Comparison of ENCODE assay signal across 8 cellular contexts in genomic region chr1:50968021-50968883, GRCh38. TPM values are rescaled to one million over a fixed set of nuclear protein-coding genes. Genes with fewer than 3 reads are reported as not detected.
A peak's percentile ranks its signal among the peaks of the same experiment; 100 is the strongest.
DNase-seq lines count a peak whose midpoint lies in the region; ATAC-seq, FAIRE-seq and TF ChIP-seq lines count a peak whose summit lies in the region.

No MANE protein-coding gene starts in this region.

- H3K27me3 ChIP-seq in astrocyte (ENCODE audit: insufficient read depth, low read length) (no peaks in the 10 kb centered on the region), hepatocyte (peaks cover 43% of the 10 kb centered on the region)

- H3K36me3 ChIP-seq in astrocyte (ENCODE audit: insufficient read depth, low read length) (no peaks in the 10 kb centered on the region), hepatocyte (replicated peaks; ENCODE audit: insufficient read depth, low read depth) (no peaks in the 10 kb centered on the region)

- peaks cover 20% of the 10 kb centered on the region for H3K27me3 Mint-ChIP-seq in T-helper 2 cell treated with Interferon-gamma antibody and Interleukin-4, amounts not matched to agents 5 μg/mL and 100 μg/mL, for 36 hours (ENCODE audit: low read depth)
- peaks cover 44% of the 10 kb centered on the region for H3K27me3 Mint-ChIP-seq in astrocyte (ENCODE audit: low read depth, unreplicated experiment)

- peak; percentile 92 for FAIRE-seq in GM12892 (lab: Jason Lieb, UNC)
- no peak for FAIRE-seq in astrocyte (lab: Jason Lieb, UNC)

- H3K9ac ChIP-seq in astrocyte (ENCODE audit: low read length): peak overlapping the region; percentile 84

- H3K4me2 ChIP-seq in astrocyte (ENCODE audit: low read length): peak overlapping the region; percentile 90
- peak overlapping the region; percentile 98 for H3K4me2 ChIP-seq in hepatocyte

- H3K4me1 Mint-ChIP-seq in T-helper 2 cell treated with Interferon-gamma antibody and Interleukin-4, amounts not matched to agents 5 μg/mL and 100 μg/mL, for 36 hours (ENCODE audit: low read depth): peaks cover 23% of the 10 kb centered on the region
- H3K4me1 Mint-ChIP-seq in astrocyte (ENCODE audit: low read depth, unreplicated experiment): peaks cover 6% of the 10 kb centered on the region

- H4K20me1 ChIP-seq in astrocyte (ENCODE audit: insufficient read depth, low read length): no peaks in the 10 kb centered on the region
- no peaks in the 10 kb centered on the region for H4K20me1 ChIP-seq in hepatocyte (ENCODE audit: insufficient read depth, poor library complexity, severe bottlenecking)

- TF ChIP-seq CTCF in astrocyte (IDR thresholded peaks at IDR 0.05; ENCODE audit: insufficient read depth, low read depth, low read length): no peak
- TF ChIP-seq CTCF in hepatocyte (IDR thresholded peaks at IDR 0.05; ENCODE audit: poor library complexity): peak; percentile 33

- 1% methylated on average over 56 of the region's 80 CpGs for whole genome bisulfite sequencing in hepatocyte (ENCODE audit: low lambda C conversion rate, missing lambda C conversion rate)

- peak; percentile 49 for ATAC-seq in HG02884 (IDR thresholded peaks at IDR 0.05; ENCODE audit: unreplicated experiment)
- ATAC-seq in HG03469 (IDR thresholded peaks at IDR 0.05; ENCODE audit: unreplicated experiment): no peak

- peak overlapping the region; percentile 82 for H3K4me3 ChIP-seq in astrocyte (ENCODE audit: insufficient read depth, low read depth, low read length)
- H3K4me3 ChIP-seq in hepatocyte: peak overlapping the region; percentile 71

- H3K27ac ChIP-seq in astrocyte (ENCODE audit: low read depth, low read length) (peak overlapping the region; percentile 79), hepatocyte (peak overlapping the region; percentile 92)

- peaks cover 34% of the 10 kb centered on the region for H3K79me2 ChIP-seq in astrocyte (ENCODE audit: insufficient read depth, low read length)
- H3K79me2 ChIP-seq in hepatocyte: no peaks in the 10 kb centered on the region

- peak; percentile 58; the same call in 1 of the 2 replicates for TF ChIP-seq POLR2A in GM12892 (IDR thresholded peaks at IDR 0.05; ENCODE audit: low read depth, low read length)

- peak overlapping the region; percentile 86 for H2AFZ ChIP-seq in astrocyte (ENCODE audit: low read depth, low read length)
- peak overlapping the region; percentile 84 for H2AFZ ChIP-seq in hepatocyte

- no peaks in the 10 kb centered on the region for H3K9me2 ChIP-seq in hepatocyte (replicated peaks; ENCODE audit: insufficient read depth)

- DNase-seq in GM12892 (ENCODE audit: insufficient read length): peak; percentile 76
- DNase-seq in NCI-H1694 treated with DMSO at 0.1 percent for 48 hours (lab: John Stamatoyannopoulos, UW): peak; percentile 90
- DNase-seq in T-helper 2 cell treated with Interferon-gamma antibody and Interleukin-4, amounts not matched to agents 5 μg/mL and 100 μg/mL, for 36 hours (ENCODE audit: low spot score): peak; percentile 84
- peak; percentile 84 for DNase-seq in astrocyte (ENCODE audit: low read depth)
- peak; percentile 94 for DNase-seq in hepatocyte (ENCODE audit: low spot score)
- peak; percentile 96 for DNase-seq in retina

- H3K9me3 ChIP-seq in astrocyte (ENCODE audit: insufficient read depth, low read depth, low read length) (no peaks in the 10 kb centered on the region), hepatocyte (ENCODE audit: low read depth) (no peaks in the 10 kb centered on the region)

- no peaks in the 10 kb centered on the region for H3K9me3 Mint-ChIP-seq in T-helper 2 cell treated with Interferon-gamma antibody and Interleukin-4, amounts not matched to agents 5 μg/mL and 100 μg/mL, for 36 hours
- no peaks in the 10 kb centered on the region for H3K9me3 Mint-ChIP-seq in astrocyte (ENCODE audit: unreplicated experiment)

- peak overlapping the region; percentile 100 for H3K4me3 Mint-ChIP-seq in T-helper 2 cell treated with Interferon-gamma antibody and Interleukin-4, amounts not matched to agents 5 μg/mL and 100 μg/mL, for 36 hours
- peak overlapping the region; percentile 86 for H3K4me3 Mint-ChIP-seq in astrocyte (ENCODE audit: unreplicated experiment)

- H3K36me3 Mint-ChIP-seq in T-helper 2 cell treated with Interferon-gamma antibody and Interleukin-4, amounts not matched to agents 5 μg/mL and 100 μg/mL, for 36 hours (ENCODE audit: low read depth): peaks cover 23% of the 10 kb centered on the region
- H3K36me3 Mint-ChIP-seq in astrocyte (ENCODE audit: low read depth, unreplicated experiment): no peaks in the 10 kb centered on the region

- H3K4me1 ChIP-seq in astrocyte (ENCODE audit: insufficient read depth, low read length): peaks cover 4% of the 10 kb centered on the region
- H3K4me1 ChIP-seq in hepatocyte (ENCODE audit: insufficient read depth): peaks cover 9% of the 10 kb centered on the region

- peak overlapping the region; percentile 100 for H3K27ac Mint-ChIP-seq in T-helper 2 cell treated with Interferon-gamma antibody and Interleukin-4, amounts not matched to agents 5 μg/mL and 100 μg/mL, for 36 hours
- H3K27ac Mint-ChIP-seq in astrocyte (ENCODE audit: unreplicated experiment): peak overlapping the region; percentile 58

RNA-seq across cellular contexts. Expression of gene CDKN2C, which starts 1.8 kb away (rescaled TPM):
- 23.4 TPM for polyA plus RNA-seq in GM12892 (2012; ENCODE audit: missing spikeins)
- total RNA-seq in astrocyte (0.43 and 0.60 TPM in 2 replicates), hepatocyte (2.8 and 4.5 TPM in 2 replicates)
- 2.2 and 3.2 TPM in 2 replicates for polyA plus RNA-seq in hepatocyte

RNA-seq across cellular contexts. Expression of gene FAF1, which starts 8.2 kb away (rescaled TPM):
- 82.1 TPM for polyA plus RNA-seq in GM12892 (2012; ENCODE audit: missing spikeins)
- 34.1 and 35.4 TPM in 2 replicates for total RNA-seq in astrocyte
- 35.5 and 54.0 TPM in 2 replicates for total RNA-seq in hepatocyte
- polyA plus RNA-seq in hepatocyte: 25.7 and 36.2 TPM in 2 replicates
